In the genomic region with DNA sequence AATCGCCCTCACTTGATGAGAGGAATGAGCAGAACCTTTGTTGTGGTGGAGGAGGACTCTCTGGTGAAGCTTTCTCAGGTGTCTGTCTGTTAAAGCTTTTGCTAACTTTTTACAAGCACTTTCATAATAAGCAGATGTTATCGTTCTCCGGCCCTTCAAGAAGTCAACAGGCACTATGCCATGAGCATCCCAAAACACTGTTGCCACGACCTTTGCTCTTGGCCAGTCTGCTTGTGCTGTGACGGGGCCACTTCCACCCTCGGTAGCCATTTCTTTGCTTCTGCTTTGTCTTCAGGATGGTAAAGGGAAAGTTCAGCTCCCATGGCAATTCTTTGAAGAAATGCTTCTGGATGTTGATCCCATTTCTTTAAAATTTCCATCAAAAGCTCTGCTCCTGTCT, we compare ENCODE assay signal across 16 cellular contexts.
DNase-seq lines count a peak whose midpoint lies in the region; ATAC-seq and TF ChIP-seq lines count a peak whose summit lies in the region.
"Had no signal": no experiment of that assay in that cellular context is flagged by ENCODE, and none has a peak within 500 bp of the region (broad histone marks: within the 10 kb centered on the region; RNA-seq: fewer than 3 reads in every experiment).

No MANE protein-coding gene starts in this region.

- H3K27me3 Mint-ChIP-seq in osteocyte (ENCODE audit: unreplicated experiment), result peaks cover 2% of the 10 kb centered on the region

- H3F3A ChIP-seq in PC-3 (ENCODE audit: low read length, unreplicated experiment) (no peaks in the 10 kb centered on the region), MM.1S (ENCODE audit: insufficient read depth, low read length) (no peaks in the 10 kb centered on the region)

- H3K27ac ChIP-seq in HCT116 (ENCODE audit: low read depth, low read length) (no peak overlapping the region), PC-3 (ENCODE audit: low read length) (no peak overlapping the region), MM.1S (ENCODE audit: low read length) (no peak overlapping the region)
- H3K27ac ChIP-seq: BLaER1 treated with 17β-estradiol and CSF1 and Interleukin-3, amounts not matched to agents 10 nM and 100 nM had no signal

- RAD21 ChIA-PET in HCT116 (lab: Charles Lee; ENCODE audit: low non-redundant PET in 1 of 2, low total read pairs in 2 of 2, uncharacterized antibody in 2 of 2, unreplicated experiment in 2 of 2), result no interaction called here

- ATAC-seq in HCT116 (no peak), PC-3 (no peak)
- ATAC-seq: CD8-positive, alpha-beta T cell; GM12878; HepG2 had no signal

- TF ChIP-seq CTCF in HCT116 (IDR thresholded peaks at IDR 0.05 in 2 of 3, conservative IDR thresholded peaks at IDR 0.05 in 1 of 3; ENCODE audit: borderline replicate concordance in 1 of 3, insufficient read depth in 1 of 3, low read depth in 2 of 3, low read length in 2 of 3) (no peak), PC-3 (conservative IDR thresholded peaks at IDR 0.05; ENCODE audit: low read depth, low read length) (no peak), osteocyte (IDR thresholded peaks at IDR 0.05) (no peak), MM.1S (IDR thresholded peaks at IDR 0.05; ENCODE audit: low read length) (no peak)

- POLR2A ChIA-PET in HCT116 (lab: Charles Lee), result no interaction called here
- POLR2A ChIA-PET in PC-3 (lab: Charles Lee; ENCODE audit: unreplicated experiment), result no interaction called here

- H3K4me2 ChIP-seq in HCT116 (ENCODE audit: low read length) (no peak overlapping the region), PC-3 (ENCODE audit: low read length) (no peak overlapping the region), MM.1S (ENCODE audit: low read depth, low read length) (no peak overlapping the region)
- H3K4me2 ChIP-seq: BLaER1 treated with 17β-estradiol and CSF1 and Interleukin-3, amounts not matched to agents 10 nM and 100 nM had no signal

- no peak overlapping the region for H3K4me3 ChIP-seq in HCT116 (replicated peaks in 1 of 2; ENCODE audit: low read depth in 1 of 2, low read length in 2 of 2)
- no peak overlapping the region for H3K4me3 ChIP-seq in PC-3 (ENCODE audit: low read length)
- H3K4me3 ChIP-seq in MM.1S (ENCODE audit: low read length), result no peak overlapping the region
- H3K4me3 ChIP-seq: BLaER1 treated with 17β-estradiol and CSF1 and Interleukin-3, amounts not matched to agents 10 nM and 100 nM; GM12878; GM23248 had no signal

- H3K9me3 ChIP-seq in HCT116 (ENCODE audit: control insufficient read depth in 1 of 2, insufficient read depth in 1 of 2, low read depth in 1 of 2, low read length in 2 of 2) (no peaks in the 10 kb centered on the region), PC-3 (ENCODE audit: low read length) (no peaks in the 10 kb centered on the region), MM.1S (replicated peaks; ENCODE audit: insufficient read depth, low read length) (no peaks in the 10 kb centered on the region)

- H3K27ac Mint-ChIP-seq in osteocyte (ENCODE audit: unreplicated experiment), result peak overlapping the region; percentile 98
- H3K27ac Mint-ChIP-seq: B cell; CD8-positive, alpha-beta T cell; HFFc6 had no signal

- no peaks in the 10 kb centered on the region for H3K9me2 ChIP-seq in HCT116 (ENCODE audit: insufficient read depth)
- H3K9me2 ChIP-seq in PC-3 (replicated peaks; ENCODE audit: low read length), result no peaks in the 10 kb centered on the region
- H3K9me2 ChIP-seq in MM.1S (replicated peaks; ENCODE audit: insufficient read depth, low read length), result no peaks in the 10 kb centered on the region; the same call in 1 of the 2 replicates

- H3K4me1 ChIP-seq in HCT116 (ENCODE audit: control insufficient read depth in 1 of 2, insufficient read depth in 2 of 2, low read length in 2 of 2) (peaks cover 9 to 44% of the 10 kb centered on the region in 2 experiments), PC-3 (ENCODE audit: insufficient read depth, low read length) (peaks cover 18% of the 10 kb centered on the region), MM.1S (ENCODE audit: low read length) (no peaks in the 10 kb centered on the region)

- no TSS peak for BruUV-seq in HCT116 (replicated peaks; lab: Mats Ljungman, UMichigan)
- no TSS peak for BruUV-seq in PC-3 (replicated peaks; lab: Mats Ljungman, UMichigan)

- intact Hi-C loops in HCT116 (cut with micrococcal nuclease), result no loop called here
- intact Hi-C loops in PC-3 (cut with micrococcal nuclease), result no loop called here

- H3K4me3 Mint-ChIP-seq in osteocyte (ENCODE audit: unreplicated experiment), result no peak overlapping the region
- H3K4me3 Mint-ChIP-seq: B cell; CD8-positive, alpha-beta T cell; HFFc6 had no signal

- H4K20me1 ChIP-seq in HCT116 (ENCODE audit: insufficient read depth) (no peaks in the 10 kb centered on the region), PC-3 (ENCODE audit: low read length) (no peaks in the 10 kb centered on the region), MM.1S (ENCODE audit: insufficient read depth, low read length) (no peaks in the 10 kb centered on the region)
- H4K20me1 ChIP-seq: BLaER1 treated with 17β-estradiol and CSF1 and Interleukin-3, amounts not matched to agents 10 nM and 100 nM had no signal

- H3K79me2 ChIP-seq in HCT116 (ENCODE audit: insufficient read depth, low read length), result no peaks in the 10 kb centered on the region
- H3K79me2 ChIP-seq in PC-3 (ENCODE audit: low read length), result no peaks in the 10 kb centered on the region
- no peaks in the 10 kb centered on the region for H3K79me2 ChIP-seq in MM.1S (ENCODE audit: low read length)

- H3K9ac ChIP-seq in HCT116 (ENCODE audit: low read length), result no peak overlapping the region
- H3K9ac ChIP-seq in PC-3 (ENCODE audit: low read length), result no peak overlapping the region
- H3K9ac ChIP-seq in MM.1S (ENCODE audit: low read length), result no peak overlapping the region
- H3K9ac ChIP-seq: BLaER1 treated with 17β-estradiol and CSF1 and Interleukin-3, amounts not matched to agents 10 nM and 100 nM; GM23248 had no signal

- H3K36me3 Mint-ChIP-seq in osteocyte (ENCODE audit: unreplicated experiment), result no peaks in the 10 kb centered on the region
- H3K36me3 Mint-ChIP-seq: CD8-positive, alpha-beta T cell had no signal

- no peak for TF ChIP-seq RAD21 in HCT116 (IDR thresholded peaks at IDR 0.05; ENCODE audit: low read depth)

- peaks cover 33% of the 10 kb centered on the region for H3K4me1 Mint-ChIP-seq in osteocyte (ENCODE audit: unreplicated experiment)

- peaks cover 8% of the 10 kb centered on the region for H3K9me3 Mint-ChIP-seq in osteocyte (ENCODE audit: unreplicated experiment)
- H3K9me3 Mint-ChIP-seq: CD8-positive, alpha-beta T cell; HFFc6 had no signal

- no peak for DNase-seq in HCT116 (ENCODE audit: low read depth, low spot score)
- DNase-seq in PC-3, result no peak
- no peak for DNase-seq in osteocyte (ENCODE audit: extremely low spot score, unreplicated experiment)
- DNase-seq in MM.1S, result no peak
- no peak for DNase-seq in hypothalamus (lab: John Stamatoyannopoulos, UW)
- DNase-seq in dedifferentiated amniotic fluid mesenchymal stem cell (ENCODE audit: extremely low spot score), result no peak
- DNase-seq: Calu3; CD8-positive, alpha-beta T cell; DMS79 treated with DMSO at 0.1 percent for 48 hours; GM23248; HCEC 1CT; HFFc6 had no signal

- CTCF ChIA-PET in HCT116 (lab: Charles Lee), result no interaction called here
- CTCF ChIA-PET in PC-3 (lab: Charles Lee), result no interaction called here

- H3K36me3 ChIP-seq in HCT116 (ENCODE audit: control insufficient read depth in 1 of 2, insufficient read depth in 2 of 2, low read length in 2 of 2), result no peaks in the 10 kb centered on the region
- H3K36me3 ChIP-seq in PC-3 (ENCODE audit: low read depth, low read length), result no peaks in the 10 kb centered on the region
- no peaks in the 10 kb centered on the region for H3K36me3 ChIP-seq in MM.1S (replicated peaks; ENCODE audit: insufficient read depth, low read length)
- H3K36me3 ChIP-seq: BLaER1 treated with 17β-estradiol and CSF1 and Interleukin-3, amounts not matched to agents 10 nM and 100 nM had no signal

- H3K27me3 ChIP-seq in HCT116 (ENCODE audit: insufficient read depth, low read length), result no peaks in the 10 kb centered on the region
- no peaks in the 10 kb centered on the region for H3K27me3 ChIP-seq in PC-3 (ENCODE audit: low read length)
- H3K27me3 ChIP-seq in MM.1S (replicated peaks; ENCODE audit: insufficient read depth, low read length), result no peaks in the 10 kb centered on the region
- H3K27me3 ChIP-seq: BLaER1 treated with 17β-estradiol and CSF1 and Interleukin-3, amounts not matched to agents 10 nM and 100 nM had no signal

- H2AFZ ChIP-seq in HCT116 (ENCODE audit: low read depth, low read length, poor library complexity, severe bottlenecking), result peak overlapping the region; percentile 4
- H2AFZ ChIP-seq in PC-3 (ENCODE audit: low read length), result peak overlapping the region; percentile 38; the same call in 1 of the 2 replicates
- H2AFZ ChIP-seq in MM.1S (ENCODE audit: low read length), result no peak overlapping the region
- H2AFZ ChIP-seq: GM23248 had no signal

- TF ChIP-seq POLR2A in HCT116 (IDR thresholded peaks at IDR 0.05; ENCODE audit: borderline replicate concordance, extremely low read depth, insufficient read depth, insufficient read length), result no peak

TF ChIP-seq in HCT116, 20 proteins besides CTCF, POLR2A, EP300 and RAD21:
- TF ChIP-seq, protein P1, sequence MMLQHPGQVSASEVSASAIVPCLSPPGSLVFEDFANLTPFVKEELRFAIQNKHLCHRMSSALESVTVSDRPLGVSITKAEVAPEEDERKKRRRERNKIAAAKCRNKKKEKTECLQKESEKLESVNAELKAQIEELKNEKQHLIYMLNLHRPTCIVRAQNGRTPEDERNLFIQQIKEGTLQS (IDR thresholded peaks at IDR 0.05), result no peak; the same call in 1 of the 2 replicates
- TF ChIP-seq TCF7L2 (IDR thresholded peaks at IDR 0.05; ENCODE audit: borderline replicate concordance, extremely low read depth, insufficient read depth, insufficient read length) (no peak), CBX3 (IDR thresholded peaks at IDR 0.05; ENCODE audit: low read depth) (no peak), EGR1 (IDR thresholded peaks at IDR 0.05; ENCODE audit: low read depth) (no peak), SRF (IDR thresholded peaks at IDR 0.05; ENCODE audit: low read depth) (no peak), FOSL1 (IDR thresholded peaks at IDR 0.05; ENCODE audit: low read depth) (no peak), POLR2AphosphoS5 (IDR thresholded peaks at IDR 0.05; ENCODE audit: low read depth, low read length) (no peak), YY1 (IDR thresholded peaks at IDR 0.05; ENCODE audit: extremely low read depth, insufficient replicate concordance, low read depth, low read length) (no peak), ZFX (IDR thresholded peaks at IDR 0.05) (no peak)
